8 cellular contexts compared by ENCODE assay signal in the genomic region with DNA sequence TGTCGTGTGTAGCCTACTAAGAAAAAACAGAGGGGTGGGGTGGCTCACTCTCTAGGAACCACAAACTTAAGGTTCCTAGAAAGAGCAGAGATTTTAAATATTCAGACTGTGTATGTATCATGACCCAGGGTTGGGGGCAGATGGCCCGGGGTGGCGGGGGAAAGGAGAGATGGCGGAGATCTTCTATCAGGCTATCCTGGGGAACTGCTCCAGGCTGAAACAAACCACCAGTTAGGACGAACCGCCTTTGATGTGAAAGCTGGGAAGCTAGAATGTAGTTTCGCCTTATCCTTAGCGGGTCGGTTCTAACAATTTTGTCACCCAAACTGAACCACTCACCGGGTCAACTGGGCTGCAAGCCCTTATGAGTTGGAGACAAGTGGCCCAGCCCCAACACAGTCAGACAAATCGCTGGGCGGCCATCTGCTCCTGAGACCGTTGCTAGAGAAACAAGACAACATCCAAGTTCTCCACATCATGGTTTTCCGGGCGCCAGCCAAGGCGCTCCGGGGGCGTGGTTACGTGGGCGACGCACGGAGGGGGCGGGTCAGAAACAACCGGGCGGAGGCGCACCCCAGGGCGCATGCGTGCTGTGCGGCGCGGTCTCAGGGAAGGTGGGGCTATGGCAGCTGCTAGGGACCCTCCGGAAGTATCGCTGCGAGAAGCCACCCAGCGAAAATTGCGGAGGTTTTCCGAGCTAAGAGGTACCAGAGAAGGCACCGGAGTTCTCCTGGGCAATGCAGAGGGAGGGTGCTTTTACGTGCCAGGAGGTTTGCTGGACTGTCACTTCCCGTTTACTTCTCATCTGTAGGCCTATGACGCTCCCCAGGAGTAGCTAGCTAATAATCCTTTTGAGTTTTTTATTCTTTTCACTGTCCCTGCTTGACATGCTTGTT. TPM values are rescaled to one million over a fixed set of nuclear protein-coding genes. Genes with fewer than 3 reads are reported as not detected.
A peak's percentile ranks its signal among the peaks of the same experiment; 100 is the strongest.
DNase-seq lines count a peak whose midpoint lies in the region; ATAC-seq and TF ChIP-seq lines count a peak whose summit lies in the region.

A gene (plus strand): TSS at position 586 of the 896 bp plus-strand sequence. CDS start 37 bp downstream, at position 623.
A gene with protein sequence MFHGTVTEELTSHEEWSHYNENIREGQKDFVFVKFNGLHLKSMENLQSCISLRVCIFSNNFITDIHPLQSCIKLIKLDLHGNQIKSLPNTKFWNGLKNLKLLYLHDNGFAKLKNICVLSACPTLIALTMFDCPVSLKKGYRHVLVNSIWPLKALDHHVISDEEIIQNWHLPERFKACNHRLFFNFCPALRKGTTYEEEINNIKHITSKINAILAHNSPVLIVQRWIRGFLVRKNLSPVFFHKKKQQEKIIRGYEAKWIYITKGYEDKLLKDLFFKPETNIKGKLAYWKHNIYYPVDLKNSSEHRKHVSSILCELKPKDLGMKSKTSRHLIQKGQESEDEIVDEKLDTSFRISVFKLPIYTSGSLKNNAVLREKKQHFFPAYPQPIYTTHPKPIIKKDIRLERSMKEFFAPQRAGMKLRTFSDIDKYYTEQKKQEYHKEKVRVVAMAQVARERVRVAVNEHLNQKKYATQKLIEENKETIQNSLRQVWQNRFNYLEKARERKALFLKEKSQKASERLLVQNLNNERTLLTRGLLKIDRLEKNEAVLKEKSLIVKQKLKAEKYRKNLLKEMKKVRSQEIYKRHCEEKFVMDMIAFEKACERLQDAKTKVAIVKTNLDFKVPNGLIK (minus strand): TSS at position 520 of the 896 bp plus-strand sequence. CDS start 14,492 bp downstream, outside the sequence.

- H3K27ac Mint-ChIP-seq in activated naive CD8-positive, alpha-beta T cell treated with anti-CD3 and anti-CD28 coated beads, Interleukin-2, amount 50 U/mL, for 24 hours, result peak within 1 kb of the TSS; percentile 90

- peak within 1 kb of the TSS; percentile 91 for H3K4me3 Mint-ChIP-seq in activated naive CD8-positive, alpha-beta T cell treated with anti-CD3 and anti-CD28 coated beads, Interleukin-2, amount 50 U/mL, for 24 hours

- H4K20me1 ChIP-seq in SU-DHL-6 (ENCODE audit: low read depth, low read length), result no peaks in the 10 kb centered on the region

- peaks cover 13% of the 10 kb centered on the region for H3K36me3 Mint-ChIP-seq in activated naive CD8-positive, alpha-beta T cell treated with anti-CD3 and anti-CD28 coated beads, Interleukin-2, amount 50 U/mL, for 24 hours (ENCODE audit: low read depth)

- ATAC-seq in HG02763 (IDR thresholded peaks at IDR 0.05; ENCODE audit: unreplicated experiment), result peak; percentile 97
- ATAC-seq in activated naive CD8-positive, alpha-beta T cell treated with anti-CD3 and anti-CD28 coated beads, Interleukin-2, amount 50 U/mL, for 24 hours, result peak; percentile 97
- ATAC-seq in Right ventricle myocardium superior (ENCODE audit: poor library complexity), result peak; percentile 100

- TF ChIP-seq EP300 in ovary (IDR thresholded peaks at IDR 0.05), result no peak

- no peaks in the 10 kb centered on the region for H3K9me3 Mint-ChIP-seq in activated naive CD8-positive, alpha-beta T cell treated with anti-CD3 and anti-CD28 coated beads, Interleukin-2, amount 50 U/mL, for 24 hours

- no peaks in the 10 kb centered on the region for H3K36me3 ChIP-seq in SU-DHL-6 (ENCODE audit: low read length)
- H3K36me3 ChIP-seq in ovary, result no peaks in the 10 kb centered on the region
- H3K36me3 ChIP-seq in thyroid gland, result peaks cover 4 to 5% of the 10 kb centered on the region in 2 donors

- peak within 1 kb of the TSS; percentile 65 for H3K9ac ChIP-seq in SU-DHL-6 (ENCODE audit: low read length)

- peak; percentile 73 for TF ChIP-seq POLR2A in ovary (IDR thresholded peaks at IDR 0.05)
- peak in 1 of 2 donors; percentile 79 for TF ChIP-seq POLR2A in thyroid gland (IDR thresholded peaks at IDR 0.05)

- H3K4me2 ChIP-seq in SU-DHL-6 (ENCODE audit: low read depth, low read length, poor library complexity, severe bottlenecking), result peak within 1 kb of the TSS; percentile 78

- H3K9me3 ChIP-seq in SU-DHL-6 (ENCODE audit: insufficient read depth, low read length), result no peaks in the 10 kb centered on the region
- no peaks in the 10 kb centered on the region for H3K9me3 ChIP-seq in ovary
- no peaks in the 10 kb centered on the region for H3K9me3 ChIP-seq in thyroid gland

- H3K4me1 ChIP-seq in ovary (ENCODE audit: insufficient read depth) (no peaks in the 10 kb centered on the region), thyroid gland (peaks cover 0 to 4% of the 10 kb centered on the region in 2 donors)

- H3K27me3 Mint-ChIP-seq in activated naive CD8-positive, alpha-beta T cell treated with anti-CD3 and anti-CD28 coated beads, Interleukin-2, amount 50 U/mL, for 24 hours, result peaks cover 2% of the 10 kb centered on the region

- no peaks in the 10 kb centered on the region for H3K27me3 ChIP-seq in SU-DHL-6 (ENCODE audit: low read length)
- H3K27me3 ChIP-seq in ovary, result no peaks in the 10 kb centered on the region
- no peaks in the 10 kb centered on the region for H3K27me3 ChIP-seq in thyroid gland

- TF ChIP-seq CTCF in GM12875 (IDR thresholded peaks at IDR 0.05; ENCODE audit: borderline replicate concordance, insufficient read depth, low read depth, low read length) (no peak), SU-DHL-6 (IDR thresholded peaks at IDR 0.05; ENCODE audit: insufficient read depth, low read length, poor library complexity, severe bottlenecking) (no peak), ovary (IDR thresholded peaks at IDR 0.05) (no peak), thyroid gland (IDR thresholded peaks at IDR 0.05) (no peak)

- no peaks in the 10 kb centered on the region for H3K79me2 ChIP-seq in SU-DHL-6 (ENCODE audit: insufficient read depth, low read length)

- DNase-seq in NCI-H1417 (lab: John Stamatoyannopoulos, UW), result peak; percentile 96 to 98 (median 96)
- peak; percentile 97 for DNase-seq in activated naive CD8-positive, alpha-beta T cell treated with anti-CD3 and anti-CD28 coated beads, Interleukin-2, amount 50 U/mL, for 24 hours
- peak; percentile 97 for DNase-seq in Right ventricle myocardium superior
- DNase-seq in ovary, result peak; percentile 93 to 98 (median 96)
- peak; percentile 91 to 94 for DNase-seq in thyroid gland

- no peaks in the 10 kb centered on the region; the same call in 1 of the 2 replicates for H3F3A ChIP-seq in SU-DHL-6 (ENCODE audit: insufficient read depth)

- H3K4me1 Mint-ChIP-seq in activated naive CD8-positive, alpha-beta T cell treated with anti-CD3 and anti-CD28 coated beads, Interleukin-2, amount 50 U/mL, for 24 hours, result peaks cover 25% of the 10 kb centered on the region

- no peaks in the 10 kb centered on the region for H3K9me2 ChIP-seq in SU-DHL-6 (replicated peaks; ENCODE audit: insufficient read depth, low read length)

- 1 to 3% (median 2%) methylated on average over 41 of the region's 41 CpGs for WGBS in ovary, 3 donors
- WGBS in thyroid gland, 2 donors, result 4 to 7% methylated on average over 31 to 41 of the region's 41 CpGs

- intact Hi-C loops in Right ventricle myocardium superior (cut with DNase I), result no loop called here
- intact Hi-C loops in ovary (cut with DNase I), result no loop called here
- intact Hi-C loops in thyroid gland (cut with DNase I), result no loop called here

- peak within 1 kb of the TSS; percentile 70 for H3K4me3 ChIP-seq in GM12875 (ENCODE audit: low read depth, low read length)
- peak within 1 kb of the TSS; percentile 73 for H3K4me3 ChIP-seq in SU-DHL-6 (ENCODE audit: insufficient read depth, low read length, poor library complexity, severe bottlenecking)
- H3K4me3 ChIP-seq in ovary, result peak within 1 kb of the TSS; percentile 78
- H3K4me3 ChIP-seq in thyroid gland (replicated peaks in 1 of 3), result peak within 1 kb of the TSS; percentile 41 to 66 (median 42)

- H3K27ac ChIP-seq in SU-DHL-6 (ENCODE audit: low read depth, low read length) (peak within 1 kb of the TSS; percentile 66), ovary (peak within 1 kb of the TSS in 1 of 2 donors; percentile 26), thyroid gland (peak within 1 kb of the TSS; percentile 58 to 73 (median 72))

- peak within 1 kb of the TSS; percentile 90 for H2AFZ ChIP-seq in SU-DHL-6 (ENCODE audit: low read depth, low read length, severe bottlenecking)

RNA-seq across cellular contexts. Expression of the first gene that starts in this region (rescaled TPM):
- 12.7 TPM for total RNA-seq in Right ventricle myocardium superior
- 10 to 100 TPM; 10.1 to 23.1 (median 13.0) TPM for total RNA-seq in ovary
- 1 to 10 TPM; 6.0 to 8.5 TPM for polyA plus RNA-seq in ovary
- total RNA-seq in thyroid gland, result 10 to 100 TPM; 20.7 to 31.8 (median 26.6) TPM

RNA-seq across cellular contexts. Expression of the second gene that starts in this region (rescaled TPM):
- total RNA-seq in Right ventricle myocardium superior (0.43 TPM), ovary (under 1 TPM in 6 of 7 donors, not detected in 1; 0.23 to 0.92 (median 0.75) TPM), thyroid gland (1 to 10 TPM; 1.3 to 5.0 (median 2.6) TPM)
- polyA plus RNA-seq in ovary, result under 1 TPM; 0.20 to 0.52 TPM
